ENCODE assay signal across 8 cellular contexts in genomic region chr11:118530683-118531596, GRCh38. TPM values are rescaled to one million over a fixed set of nuclear protein-coding genes. Genes with fewer than 3 reads are reported as not detected.
DNase-seq lines count a peak whose midpoint lies in the region; ATAC-seq and TF ChIP-seq lines count a peak whose summit lies in the region.

TSS of gene TMEM25 (plus strand) at chr11:118531192. CDS start at chr11:118531802, 610 bp downstream.

- H3K27me3 ChIP-seq in ACC112 (ENCODE audit: insufficient read depth, low read length) (no peaks in the 10 kb centered on the region), SJSA1 (replicated peaks) (no peaks in the 10 kb centered on the region), ovary (no peaks in the 10 kb centered on the region)

- intact Hi-C loops in Right ventricle myocardium superior (cut with DNase I), result no loop called here
- intact Hi-C loops in ovary (cut with DNase I), result no loop called here

- H3K27ac ChIP-seq in ACC112 (ENCODE audit: low read depth, low read length), result no peak within 1 kb of the TSS
- H3K27ac ChIP-seq in SJSA1, result no peak within 1 kb of the TSS
- peak within 1 kb of the TSS in 1 of 2 donors; percentile 66 for H3K27ac ChIP-seq in ovary
- H3K27ac ChIP-seq in temporal lobe (ENCODE audit: low read depth, low read length), result peak within 1 kb of the TSS; percentile 2

- TF ChIP-seq CTCF in ovary (IDR thresholded peaks at IDR 0.05), result no peak

- peak within 1 kb of the TSS; percentile 36 for H2AFZ ChIP-seq in ACC112 (ENCODE audit: low read length, unreplicated experiment)

- peaks cover 4% of the 10 kb centered on the region for H3K4me1 ChIP-seq in ACC112 (ENCODE audit: control insufficient read depth, insufficient read depth, low read length, unreplicated experiment)
- H3K4me1 ChIP-seq in SJSA1 (replicated peaks), result peaks cover 13% of the 10 kb centered on the region
- H3K4me1 ChIP-seq in ovary (ENCODE audit: insufficient read depth), result peaks cover 11% of the 10 kb centered on the region

- H3K79me2 ChIP-seq in ACC112 (ENCODE audit: control insufficient read depth, insufficient read depth, low read length, unreplicated experiment), result no peaks in the 10 kb centered on the region

- 0 out of 2 replicates have a peak, but pooled peaks cover 3% of the 10 kb centered on the region for H3K9me3 ChIP-seq in SJSA1 (replicated peaks)
- no peaks in the 10 kb centered on the region for H3K9me3 ChIP-seq in ovary

- no peaks in the 10 kb centered on the region for H3K36me3 ChIP-seq in ACC112 (ENCODE audit: insufficient read depth, low read length)
- H3K36me3 ChIP-seq in SJSA1, result no peaks in the 10 kb centered on the region
- H3K36me3 ChIP-seq in ovary, result no peaks in the 10 kb centered on the region

- no peak for TF ChIP-seq EP300 in ovary (IDR thresholded peaks at IDR 0.05)

- H3K4me3 ChIP-seq in ACC112 (ENCODE audit: low read depth, low read length), result peak within 1 kb of the TSS; percentile 80
- peak within 1 kb of the TSS; percentile 67 for H3K4me3 ChIP-seq in SJSA1
- H3K4me3 ChIP-seq in ovary, result peak within 1 kb of the TSS; percentile 73

- peak; percentile 75 for ATAC-seq in GM18867 (IDR thresholded peaks at IDR 0.05; ENCODE audit: unreplicated experiment)
- peak; percentile 39 for ATAC-seq in HG03521 (IDR thresholded peaks at IDR 0.05; ENCODE audit: unreplicated experiment)
- peak; percentile 88 for ATAC-seq in Right ventricle myocardium superior (ENCODE audit: poor library complexity)

- DNase-seq in SJSA1 (ENCODE audit: low read depth in 1 of 2, low spot score in 2 of 2) (peak in 1 of 2 experiments; percentile 30), Right ventricle myocardium superior (peak; percentile 72), ovary (peak; percentile 74 to 84 (median 79))
- DNase-seq in activated naive CD4-positive, alpha-beta T cell treated with anti-CD3 and anti-CD28 coated beads, Interleukin-2, amount 50 U/mL, for 16 hours, result peak; percentile 86

- peak; percentile 18 for TF ChIP-seq POLR2A in ovary (IDR thresholded peaks at IDR 0.05)

- WGBS in ovary, 3 donors, result 1% methylated on average over 59 to 94 of the region's 94 CpGs

RNA-seq across cellular contexts. Expression of gene TMEM25, which starts in this region (rescaled TPM):
- total RNA-seq in SJSA1 (2014; rRNA removed; shearing (Covaris generic)), result 2.4 and 13.4 TPM in 2 replicates
- total RNA-seq in Right ventricle myocardium superior, result 10.6 TPM
- total RNA-seq in ovary, result 10 to 100 TPM; 22.1 to 45.1 (median 32.7) TPM
- 10 to 100 TPM; 24.2 to 27.1 TPM for polyA plus RNA-seq in ovary
- 23.1 TPM for total RNA-seq in temporal lobe
